In the genomic region with DNA sequence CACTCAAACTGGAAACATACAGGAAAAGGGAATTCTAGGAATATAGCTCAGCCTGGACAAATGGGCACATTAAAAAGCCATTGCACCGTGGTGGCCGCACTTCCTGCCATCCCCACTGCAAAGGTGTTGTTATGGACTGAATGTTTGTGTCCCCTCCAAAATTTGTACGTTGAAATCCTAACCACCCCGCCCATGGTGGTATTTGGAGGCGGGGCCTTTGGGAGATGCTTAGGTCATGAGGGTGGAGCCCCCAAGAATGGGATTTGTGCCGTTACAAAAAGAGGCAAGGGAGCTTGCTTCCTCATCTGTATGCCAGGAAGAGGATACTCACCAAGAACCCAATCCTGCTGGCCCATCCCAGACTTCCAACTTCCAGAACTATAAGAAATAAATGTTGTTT, we compare ENCODE assay signal across 14 cellular contexts. TPM values are rescaled to one million over a fixed set of nuclear protein-coding genes. Genes with fewer than 3 reads are reported as not detected.
DNase-seq lines count a peak whose midpoint lies in the region; ATAC-seq and TF ChIP-seq lines count a peak whose summit lies in the region.
"Had no signal": no experiment of that assay in that cellular context is flagged by ENCODE, and none has a peak within 500 bp of the region (broad histone marks: within the 10 kb centered on the region; RNA-seq: fewer than 3 reads in every experiment).

No MANE protein-coding gene starts in this region.

- peaks cover 4% of the 10 kb centered on the region for H3K4me1 ChIP-seq in Caco-2
- H3K4me1 ChIP-seq in Panc1 (ENCODE audit: control insufficient read depth, insufficient read depth, low read length), result peaks cover 39% of the 10 kb centered on the region
- peaks cover 16 to 32% of the 10 kb centered on the region in 2 donors for H3K4me1 ChIP-seq in adrenal gland (replicated peaks in 1 of 2)

- H3K4me1 Mint-ChIP-seq in Caco-2 (ENCODE audit: low read depth, unreplicated experiment) (peaks cover 13% of the 10 kb centered on the region), chondrocyte (ENCODE audit: low read depth) (peaks cover 47% of the 10 kb centered on the region), neural crest cell (peaks cover 20% of the 10 kb centered on the region)

- TF ChIP-seq CTCF in Caco-2 (IDR thresholded peaks at IDR 0.05; ENCODE audit: insufficient read depth in 1 of 2, low read depth in 1 of 2, low read length in 1 of 2, severe bottlenecking in 1 of 2, unreplicated experiment in 1 of 2), result no peak
- no peak for TF ChIP-seq CTCF in Panc1 (IDR thresholded peaks at IDR 0.05)
- TF ChIP-seq CTCF in chondrocyte (IDR thresholded peaks at IDR 0.05), result no peak
- no peak for TF ChIP-seq CTCF in neural crest cell (conservative IDR thresholded peaks at IDR 0.05)
- TF ChIP-seq CTCF in adrenal gland (IDR thresholded peaks at IDR 0.05), result no peak

- DNase-seq in Caco-2, result no peak
- DNase-seq in Panc1 (ENCODE audit: low read depth, low spot score), result no peak
- no peak for DNase-seq in chondrocyte (ENCODE audit: low spot score)
- DNase-seq in neural crest cell (ENCODE audit: low read depth, low spot score), result no peak
- DNase-seq in hippocampal formation (lab: John Stamatoyannopoulos, UW), result no peak
- DNase-seq in adrenal gland, result no peak
- DNase-seq: activated naive CD4-positive, alpha-beta T cell treated with anti-CD3 and anti-CD28 coated beads, Interleukin-2, amount 50 U/mL, for 16 hours; left ventricle myocardium inferior; NCI-H187 treated with DMSO at 0.1 percent for 48 hours; NCI-H510A; SK-N-SH had no signal

- TF ChIP-seq POLR2A in adrenal gland (IDR thresholded peaks at IDR 0.05), result no peak

- H3K4me3 ChIP-seq in Caco-2 (ENCODE audit: low read depth, low read length) (no peak overlapping the region), Panc1 (ENCODE audit: low read depth in 2 of 2, low read length in 2 of 2) (no peak overlapping the region), adrenal gland (no peak overlapping the region)
- H3K4me3 ChIP-seq: right atrium auricular region had no signal

- H3K9me3 ChIP-seq in Caco-2 (no peaks in the 10 kb centered on the region), Panc1 (ENCODE audit: control insufficient read depth, insufficient read depth, low read depth, low read length) (no peaks in the 10 kb centered on the region), adrenal gland (replicated peaks in 1 of 3) (no peaks in the 10 kb centered on the region)
- H3K9me3 ChIP-seq: left ventricle myocardium inferior, right atrium auricular region, SK-N-SH had no signal

- no peak overlapping the region for H3K27ac Mint-ChIP-seq in Caco-2 (ENCODE audit: unreplicated experiment)
- H3K27ac Mint-ChIP-seq in chondrocyte (ENCODE audit: unreplicated experiment), result peak overlapping the region; percentile 6
- H3K27ac Mint-ChIP-seq in neural crest cell (ENCODE audit: unreplicated experiment), result no peak overlapping the region

- H3K36me3 Mint-ChIP-seq in Caco-2 (ENCODE audit: insufficient read depth, unreplicated experiment) (peaks cover 6% of the 10 kb centered on the region), chondrocyte (ENCODE audit: low read depth) (no peaks in the 10 kb centered on the region), neural crest cell (ENCODE audit: low read depth) (no peaks in the 10 kb centered on the region)

- BruUV-seq in Caco-2 (replicated peaks; lab: Mats Ljungman, UMichigan) (no TSS peak), Panc1 (replicated peaks; lab: Mats Ljungman, UMichigan) (no TSS peak)

- CTCF ChIA-PET in Caco-2 (lab: Charles Lee) (no interaction called here), Panc1 (lab: Charles Lee) (interaction anchor here (0.8 to 1.8 kb wide), 2 partner anchors 25 to 108 kb away, joined by 3 to 4 read pairs; no protein-coding TSS in a partner anchor)

- in situ Hi-C loops in Panc1 (cut with HindIII; ENCODE audit: low pct_unique_long_range_greater_than_20kb, low sequenced_read_pairs), result no loop called here

- intact Hi-C loops in Caco-2 (cut with micrococcal nuclease; ENCODE audit: unreplicated experiment), result loop anchor here (1.0 kb wide), 1 partner anchor 44 kb away; a partner anchor contains a TSS
- intact Hi-C loops in Panc1 (cut with micrococcal nuclease; ENCODE audit: unreplicated experiment), result no loop called here
- intact Hi-C loops in adrenal gland (cut with DNase I), result no loop called here

- H3K27ac ChIP-seq in Panc1 (ENCODE audit: low read length) (peak overlapping the region; percentile 80), adrenal gland (peak overlapping the region in 1 of 5 donors; percentile 17)
- H3K27ac ChIP-seq: left ventricle myocardium inferior, right atrium auricular region had no signal

- no peaks in the 10 kb centered on the region for H3K36me3 ChIP-seq in Caco-2 (ENCODE audit: control insufficient read depth, insufficient read depth, low read length)
- no peaks in the 10 kb centered on the region for H3K36me3 ChIP-seq in Panc1 (ENCODE audit: control insufficient read depth, insufficient read depth, low read length)
- no peaks in the 10 kb centered on the region for H3K36me3 ChIP-seq in adrenal gland (replicated peaks in 1 of 2)
- H3K36me3 ChIP-seq: left ventricle myocardium inferior, right atrium auricular region had no signal

- H3K27me3 Mint-ChIP-seq in Caco-2 (ENCODE audit: insufficient read depth, unreplicated experiment) (no peaks in the 10 kb centered on the region), chondrocyte (ENCODE audit: low read depth) (no peaks in the 10 kb centered on the region), neural crest cell (ENCODE audit: low read depth) (no peaks in the 10 kb centered on the region)

- whole genome bisulfite sequencing in adrenal gland, 4 donors, result 79 to 88% (median 86%) methylated on average over 6 of the region's 6 CpGs

- ATAC-seq in Panc1 (no peak), HG03469 (IDR thresholded peaks at IDR 0.05; ENCODE audit: unreplicated experiment) (no peak)

- POLR2A ChIA-PET in Caco-2 (lab: Charles Lee), result interaction anchor here (1.1 kb wide), 1 partner anchor 45 kb away, joined by 4 read pairs; a partner anchor contains a TSS
- POLR2A ChIA-PET in Panc1 (lab: Charles Lee), result interaction anchor here (1.0 kb wide), 1 partner anchor 44 kb away, joined by 3 read pairs; a partner anchor contains a TSS

- peak overlapping the region; percentile 42 for H3K4me3 Mint-ChIP-seq in Caco-2 (ENCODE audit: unreplicated experiment)
- H3K4me3 Mint-ChIP-seq in chondrocyte (ENCODE audit: unreplicated experiment), result no peak overlapping the region
- peak overlapping the region; percentile 79 for H3K4me3 Mint-ChIP-seq in neural crest cell
- H3K4me3 Mint-ChIP-seq: central memory CD8-positive, alpha-beta T cell had no signal

- no peaks in the 10 kb centered on the region for H3K27me3 ChIP-seq in Caco-2 (replicated peaks; ENCODE audit: control insufficient read depth, insufficient read depth, low read length)
- no peaks in the 10 kb centered on the region for H3K27me3 ChIP-seq in Panc1 (ENCODE audit: control insufficient read depth, insufficient read depth, low read length)
- no peaks in the 10 kb centered on the region for H3K27me3 ChIP-seq in adrenal gland
- H3K27me3 ChIP-seq: right atrium auricular region had no signal

- no peaks in the 10 kb centered on the region for H3K9me3 Mint-ChIP-seq in Caco-2 (ENCODE audit: unreplicated experiment)
- peaks cover 3% of the 10 kb centered on the region for H3K9me3 Mint-ChIP-seq in chondrocyte (ENCODE audit: low read depth)
- H3K9me3 Mint-ChIP-seq in neural crest cell, result no peaks in the 10 kb centered on the region
- H3K9me3 Mint-ChIP-seq: central memory CD8-positive, alpha-beta T cell had no signal

RNA-seq across cellular contexts. Expression of a gene that starts 1.1 kb away (rescaled TPM):
- total RNA-seq in Caco-2 (2022), result 16.5 and 18.4 TPM in 2 replicates
- total RNA-seq in Panc1 (2021; ENCODE audit: unreplicated experiment), result 43.2 TPM
- polyA plus RNA-seq in Panc1 (2012; ENCODE audit: insufficient read length), result 68.8 TPM
- 20.0 to 27.5 TPM (median 20.5 TPM) in 3 replicates for total RNA-seq in chondrocyte
- 22.2 and 24.0 TPM in 2 replicates for total RNA-seq in neural crest cell
- total RNA-seq in adrenal gland, result 10 to 100 TPM; 17.8 to 87.7 (median 28.7) TPM
- polyA plus RNA-seq in adrenal gland, result 10 to 100 TPM; 28.7 to 56.6 (median 29.4) TPM

RNA-seq across cellular contexts. Expression of a gene that starts 44.7 kb away (rescaled TPM):
- 111 and 123 TPM in 2 replicates for total RNA-seq in Caco-2 (2022)
- 172 TPM for total RNA-seq in Panc1 (2021; ENCODE audit: unreplicated experiment)
- polyA plus RNA-seq in Panc1 (2012; ENCODE audit: insufficient read length), result 88.2 TPM
- total RNA-seq in chondrocyte, result 143 to 197 TPM (median 149 TPM) in 3 replicates
- 202 and 207 TPM in 2 replicates for total RNA-seq in neural crest cell
- 100 to 1,000 TPM in 5 of 8 donors, 10 to 100 TPM in 3; 51.6 to 170 (median 132) TPM for total RNA-seq in adrenal gland
- 100 to 1,000 TPM in 1 of 3 donors, 10 to 100 TPM in 2; 74.0 to 140 (median 98.5) TPM for polyA plus RNA-seq in adrenal gland

RNA-seq across cellular contexts. Expression of a gene that starts 58.8 kb away (rescaled TPM):
- total RNA-seq in Caco-2 (2022) (462 and 480 TPM in 2 replicates), Panc1 (2021; ENCODE audit: unreplicated experiment) (476 TPM), chondrocyte (161 to 170 TPM (median 165 TPM) in 3 replicates), neural crest cell (401 and 424 TPM in 2 replicates), adrenal gland (100 to 1,000 TPM; 116 to 222 (median 151) TPM)
- 420 TPM for polyA plus RNA-seq in Panc1 (2012; ENCODE audit: insufficient read length)
- 100 to 1,000 TPM in 2 of 3 donors, 10 to 100 TPM in 1; 81.3 to 403 (median 126) TPM for polyA plus RNA-seq in adrenal gland

RNA-seq across cellular contexts. Expression of a gene that starts 59.2 kb away (rescaled TPM):
- total RNA-seq in Caco-2 (2022), result 26.3 and 27.8 TPM in 2 replicates
- 23.1 TPM for total RNA-seq in Panc1 (2021; ENCODE audit: unreplicated experiment)
- 21.9 TPM for polyA plus RNA-seq in Panc1 (2012; ENCODE audit: insufficient read length)
- 15.6 to 21.2 TPM (median 18.8 TPM) in 3 replicates for total RNA-seq in chondrocyte
- total RNA-seq in neural crest cell, result 21.8 and 24.4 TPM in 2 replicates
- total RNA-seq in adrenal gland, result 10 to 100 TPM; 11.4 to 41.1 (median 23.5) TPM
- polyA plus RNA-seq in adrenal gland, result 10 to 100 TPM; 13.7 to 26.5 (median 14.9) TPM
